22 cellular contexts compared by ENCODE assay signal in genomic region chr6:118830691-118831090, GRCh38.
"Had no signal": no experiment of that assay in that cellular context is flagged by ENCODE, and none has a peak within 500 bp of the region (broad histone marks: within the 10 kb centered on the region; RNA-seq: fewer than 3 reads in every experiment).

No MANE protein-coding gene starts in this region.

- H3K4me3 ChIP-seq: left ventricle myocardium inferior, lung, neural progenitor cell, right atrium auricular region, skin epidermis, tibial nerve, uterus had no signal

- H3K4me1 Mint-ChIP-seq: nephron, neural progenitor cell had no signal

- H3K27me3 Mint-ChIP-seq: naive thymus-derived CD8-positive, alpha-beta T cell; stimulated activated naive CD8-positive, alpha-beta T cell treated with anti-CD3 and anti-CD28 coated beads, Interleukin-15, Interleukin-2, amounts not matched to agents 100 ng/mL and 50 ng/mL, for 24 hours; type B pancreatic cell had no signal

- H3K9me3 Mint-ChIP-seq: stimulated activated naive CD8-positive, alpha-beta T cell treated with anti-CD3 and anti-CD28 coated beads, Interleukin-15, Interleukin-2, amounts not matched to agents 100 ng/mL and 50 ng/mL, for 24 hours; type B pancreatic cell had no signal

- H3K9me3 ChIP-seq: neutrophil, uterus had no signal

- H3K36me3 ChIP-seq: neural progenitor cell, uterus had no signal

- H3K27ac ChIP-seq: left ventricle myocardium inferior, neural progenitor cell, neutrophil, parathyroid adenoma, right atrium auricular region, skin epidermis, tibial nerve, uterus had no signal

- H3K4me1 ChIP-seq: left ventricle myocardium inferior, neural progenitor cell, tibial nerve, uterus had no signal

- ATAC-seq: naive thymus-derived CD8-positive, alpha-beta T cell; sciatic nerve had no signal

- H3K27ac Mint-ChIP-seq: nephron; neural progenitor cell; stimulated activated naive CD8-positive, alpha-beta T cell treated with anti-CD3 and anti-CD28 coated beads, Interleukin-15, Interleukin-2, amounts not matched to agents 100 ng/mL and 50 ng/mL, for 24 hours; type B pancreatic cell had no signal

- DNase-seq: hypothalamus; islet precursor cell; left ventricle myocardium inferior; naive thymus-derived CD8-positive, alpha-beta T cell; occipital lobe; stimulated activated CD4-positive, alpha-beta T cell treated with anti-CD3 and anti-CD28 coated beads, Interleukin-12 subunit alpha, Interleukin-12 subunit beta, amount 100 ng/mL, for 4 hours; stimulated activated CD4-positive, alpha-beta T cell treated with anti-CD3 and anti-CD28 coated beads, Interleukin-15, amount 100 ng/mL, for 24 hours; stimulated activated CD4-positive, alpha-beta T cell treated with anti-CD3 and anti-CD28 coated beads, Interleukin-2, amount 100 ng/mL, for 24 hours; stimulated activated CD4-positive, alpha-beta T cell treated with anti-CD3 and anti-CD28 coated beads, Interleukin-4, amount 100 ng/mL, for 1 hour; stimulated activated naive CD4-positive, alpha-beta T cell; uterus had no signal

- H2AFZ ChIP-seq: neural progenitor cell, parathyroid adenoma had no signal

- H3K27me3 ChIP-seq: neural progenitor cell, neutrophil, right atrium auricular region, tibial nerve, uterus had no signal

- H3K79me2 ChIP-seq: parathyroid adenoma had no signal

- H3K4me3 Mint-ChIP-seq: naive thymus-derived CD8-positive, alpha-beta T cell; nephron; neural progenitor cell; stimulated activated naive CD8-positive, alpha-beta T cell treated with anti-CD3 and anti-CD28 coated beads, Interleukin-15, Interleukin-2, amounts not matched to agents 100 ng/mL and 50 ng/mL, for 24 hours; type B pancreatic cell had no signal

- H3K9ac ChIP-seq: neural progenitor cell, parathyroid adenoma had no signal

- H3K4me2 ChIP-seq: neural progenitor cell had no signal
